ENCODE assay signal across 9 cellular contexts in the genomic region with DNA sequence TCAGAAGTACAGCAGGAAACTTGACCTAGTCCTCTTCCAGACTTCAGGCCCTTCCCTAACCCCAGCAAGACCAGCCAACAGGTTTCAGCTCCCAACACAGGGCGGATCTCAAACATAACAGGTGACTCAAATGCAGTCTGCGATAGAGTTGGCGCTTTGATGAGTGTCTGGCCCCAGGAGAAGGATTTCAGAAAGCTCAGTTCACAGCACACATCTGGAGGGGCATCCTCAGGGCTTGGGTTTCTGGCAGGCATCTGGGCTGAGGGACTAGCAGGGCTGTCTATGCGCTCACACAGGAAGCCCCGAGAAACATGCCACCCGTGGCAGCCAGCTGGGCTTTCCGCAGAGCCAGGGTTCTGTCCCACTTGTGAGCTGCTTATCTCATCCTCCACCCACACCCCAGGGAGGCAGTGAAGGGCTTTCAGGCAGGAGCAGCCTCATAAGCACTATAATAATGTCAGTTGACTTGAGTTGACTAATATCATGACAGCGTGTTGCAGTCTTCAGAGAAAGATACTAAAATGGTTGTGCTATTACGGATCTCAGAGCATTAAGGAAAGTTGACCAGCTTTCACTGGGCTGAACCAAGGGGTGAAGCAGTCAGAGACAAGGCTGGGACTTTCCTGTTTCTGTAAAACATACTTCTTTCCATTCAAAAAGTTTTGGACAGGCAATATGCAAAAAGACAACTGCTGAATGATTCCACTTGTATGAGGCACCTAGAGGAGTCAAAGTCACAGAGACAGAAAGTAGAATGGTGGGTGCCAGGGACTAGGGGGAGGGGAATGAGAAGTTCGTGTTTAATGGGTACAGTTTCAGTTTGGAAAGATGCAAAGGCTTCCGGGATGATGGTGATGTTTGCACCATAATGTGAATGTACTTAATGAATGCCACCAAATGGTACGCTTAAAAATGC.
DNase-seq lines count a peak whose midpoint lies in the region; ATAC-seq and TF ChIP-seq lines count a peak whose summit lies in the region.
"Had no signal": no experiment of that assay in that cellular context is flagged by ENCODE, and none has a peak within 500 bp of the region (broad histone marks: within the 10 kb centered on the region; RNA-seq: fewer than 3 reads in every experiment).

No MANE protein-coding gene starts in this region.

- H3K36me3 ChIP-seq in GM06990 (ENCODE audit: control insufficient read depth, insufficient read depth, low read length) (no peaks in the 10 kb centered on the region), KOPT-K1 (ENCODE audit: insufficient read depth, low read length) (no peaks in the 10 kb centered on the region), ovary (no peaks in the 10 kb centered on the region)

- POLR2A ChIA-PET in naive thymus-derived CD8-positive, alpha-beta T cell (lab: Charles Lee) = no interaction called here

- intact Hi-C loops in ovary (cut with DNase I) = no loop called here

- no peaks in the 10 kb centered on the region for H3K36me3 Mint-ChIP-seq in activated T-helper 17 cell treated with anti-CD3 and anti-CD28 coated beads, Interleukin-2, amount 50 U/mL, for 72 hours (ENCODE audit: low read depth)
- no peaks in the 10 kb centered on the region for H3K36me3 Mint-ChIP-seq in naive thymus-derived CD8-positive, alpha-beta T cell

- TF ChIP-seq CTCF in GM06990 (IDR thresholded peaks at IDR 0.05; ENCODE audit: insufficient read depth, low read length, poor library complexity, severe bottlenecking) = no peak
- TF ChIP-seq CTCF in ovary (IDR thresholded peaks at IDR 0.05) = no peak

- H3K4me3 Mint-ChIP-seq in activated T-helper 17 cell treated with anti-CD3 and anti-CD28 coated beads, Interleukin-2, amount 50 U/mL, for 72 hours = peak overlapping the region; percentile 70
- H3K4me3 Mint-ChIP-seq in naive thymus-derived CD8-positive, alpha-beta T cell = peak overlapping the region in 9 of 10 donors; percentile 2 to 66 (median 52)

- H3K27ac ChIP-seq in KOPT-K1 (ENCODE audit: low read depth, low read length, poor library complexity, severe bottlenecking) (peak overlapping the region; percentile 70), ovary (no peak overlapping the region)

- H3K27ac Mint-ChIP-seq in activated T-helper 17 cell treated with anti-CD3 and anti-CD28 coated beads, Interleukin-2, amount 50 U/mL, for 72 hours = peak overlapping the region; percentile 63
- peak overlapping the region in 9 of 10 donors; percentile 21 to 85 (median 77) for H3K27ac Mint-ChIP-seq in naive thymus-derived CD8-positive, alpha-beta T cell

- no peaks in the 10 kb centered on the region for H3K4me1 ChIP-seq in ovary (ENCODE audit: insufficient read depth)

- peaks cover 37% of the 10 kb centered on the region for H3K4me1 Mint-ChIP-seq in activated T-helper 17 cell treated with anti-CD3 and anti-CD28 coated beads, Interleukin-2, amount 50 U/mL, for 72 hours
- H3K4me1 Mint-ChIP-seq in naive thymus-derived CD8-positive, alpha-beta T cell = peaks cover 32 to 61% (median 58%) of the 10 kb centered on the region in 4 donors

- DNase-seq in GM06990 (ENCODE audit: extremely low read depth, insufficient read length) (peak; percentile 88), ovary (no peak), NCI-H2196 treated with DMSO at 0.1 percent for 48 hours (lab: John Stamatoyannopoulos, UW; ENCODE audit: unreplicated experiment) (no peak), hippocampal formation (lab: John Stamatoyannopoulos, UW) (no peak)
- DNase-seq in naive thymus-derived CD8-positive, alpha-beta T cell = peak in 6 of 10 donors; percentile 4 to 32 (median 21)

- TF ChIP-seq EP300 in ovary (IDR thresholded peaks at IDR 0.05) = no peak

- peak overlapping the region; percentile 45 for H3K4me3 ChIP-seq in GM06990 (replicated peaks; ENCODE audit: low read depth, low read length)
- H3K4me3 ChIP-seq in ovary = no peak overlapping the region

- 84 to 85% (median 84%) methylated on average over 12 of the region's 12 CpGs for WGBS in ovary, 3 donors

- H3K9me3 Mint-ChIP-seq in activated T-helper 17 cell treated with anti-CD3 and anti-CD28 coated beads, Interleukin-2, amount 50 U/mL, for 72 hours = no peaks in the 10 kb centered on the region
- H3K9me3 Mint-ChIP-seq in naive thymus-derived CD8-positive, alpha-beta T cell = no peaks in the 10 kb centered on the region

- no peaks in the 10 kb centered on the region for H3K27me3 Mint-ChIP-seq in activated T-helper 17 cell treated with anti-CD3 and anti-CD28 coated beads, Interleukin-2, amount 50 U/mL, for 72 hours
- no peaks in the 10 kb centered on the region for H3K27me3 Mint-ChIP-seq in naive thymus-derived CD8-positive, alpha-beta T cell

- H3K9me3 ChIP-seq in KOPT-K1 (ENCODE audit: insufficient read depth, low read length, poor library complexity, severe bottlenecking) (no peaks in the 10 kb centered on the region), ovary (no peaks in the 10 kb centered on the region)

- ATAC-seq in GM21423 (IDR thresholded peaks at IDR 0.05; ENCODE audit: unreplicated experiment) = peak; percentile 67
- ATAC-seq in activated T-helper 17 cell treated with anti-CD3 and anti-CD28 coated beads, Interleukin-2, amount 50 U/mL, for 72 hours (replicated peaks) = peak; percentile 84
- peak; percentile 10 to 39 for ATAC-seq in naive thymus-derived CD8-positive, alpha-beta T cell
- ATAC-seq: HCT116 had no signal

- H3K27me3 ChIP-seq in GM06990 (replicated peaks; ENCODE audit: control insufficient read depth, insufficient read depth, low read length) = no peaks in the 10 kb centered on the region
- H3K27me3 ChIP-seq in ovary = no peaks in the 10 kb centered on the region

- no peak for TF ChIP-seq POLR2A in ovary (IDR thresholded peaks at IDR 0.05)

Comparison
In these comparisons a context has a peak if more than half of its experiments do, and no peak if none do; other contexts are left out.
1. DNase-seq: peak in GM06990 (single experiment) and naive thymus-derived CD8-positive, alpha-beta T cell (6 of 10); none in ovary (0 of 5), NCI-H2196 treated with DMSO at 0.1 percent for 48 hours (single experiment) and hippocampal formation (0 of 2).
2. ATAC-seq: peak in every context shown above with its lines; median percentile 84 in activated T-helper 17 cell treated with anti-CD3 and anti-CD28 coated beads, Interleukin-2, amount 50 U/mL, for 72 hours; 67 in GM21423; 24 in naive thymus-derived CD8-positive, alpha-beta T cell.